18 cellular contexts compared by ENCODE assay signal in the genomic region with DNA sequence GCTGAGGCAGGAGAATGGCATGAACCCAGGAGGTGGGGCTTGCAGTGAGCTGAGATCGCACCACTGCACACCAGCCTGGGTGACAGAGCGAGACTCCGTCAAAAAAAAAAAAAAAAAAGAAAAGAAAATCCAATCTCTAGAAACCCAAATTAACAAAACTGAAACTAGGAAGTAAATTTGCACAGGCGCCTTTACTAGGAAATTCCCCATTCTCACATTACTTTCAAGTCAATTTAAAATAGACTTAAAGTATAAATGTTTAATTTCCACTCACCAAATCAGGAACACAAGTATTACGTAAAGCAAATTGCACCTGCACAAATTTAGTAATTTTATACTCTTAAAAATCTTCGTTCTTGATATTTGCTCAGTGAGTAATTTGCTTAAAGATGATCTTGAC.
DNase-seq lines count a peak whose midpoint lies in the region; ATAC-seq, FAIRE-seq and TF ChIP-seq lines count a peak whose summit lies in the region.
"Had no signal": no experiment of that assay in that cellular context is flagged by ENCODE, and none has a peak within 500 bp of the region (broad histone marks: within the 10 kb centered on the region; RNA-seq: fewer than 3 reads in every experiment).

No MANE protein-coding gene starts in this region.

- peaks cover 4% of the 10 kb centered on the region for H3K27me3 Mint-ChIP-seq in astrocyte (ENCODE audit: low read depth, unreplicated experiment)
- peaks cover 13% of the 10 kb centered on the region for H3K27me3 Mint-ChIP-seq in activated CD8-positive, alpha-beta memory T cell treated with anti-CD3 and anti-CD28 coated beads, Interleukin-2, amount 10 ng/mL, durations not matched to agents 7 days and 5 days

- RAD21 ChIA-PET in HCT116 (lab: Charles Lee; ENCODE audit: low non-redundant PET in 1 of 2, low total read pairs in 2 of 2, uncharacterized antibody in 2 of 2, unreplicated experiment in 2 of 2) = interaction anchor here in 1 of 2 experiments (0.7 kb wide), 1 partner anchor 45 kb away, joined by 5 read pairs; no protein-coding TSS in a partner anchor

- H3K79me2 ChIP-seq in HCT116 (ENCODE audit: insufficient read depth, low read length) (no peaks in the 10 kb centered on the region), astrocyte (ENCODE audit: insufficient read depth, low read length) (no peaks in the 10 kb centered on the region)
- H3K79me2 ChIP-seq: parathyroid adenoma had no signal

- TF ChIP-seq CTCF in HCT116 (IDR thresholded peaks at IDR 0.05 in 2 of 3, conservative IDR thresholded peaks at IDR 0.05 in 1 of 3; ENCODE audit: borderline replicate concordance in 1 of 3, insufficient read depth in 1 of 3, low read depth in 2 of 3, low read length in 2 of 3) (no peak), astrocyte (IDR thresholded peaks at IDR 0.05; ENCODE audit: insufficient read depth, low read depth, low read length) (no peak), thyroid gland (IDR thresholded peaks at IDR 0.05) (no peak)

- DNase-seq in HCT116 (ENCODE audit: low read depth, low spot score) (no peak), NOMO-1 treated with DMSO at 0.1 percent for 48 hours (lab: John Stamatoyannopoulos, UW; ENCODE audit: unreplicated experiment) (peak; percentile 44), astrocyte (ENCODE audit: low read depth) (no peak), thyroid gland (no peak), SIG-M5 treated with dmso at 0.1 percent for 504 hours (lab: John Stamatoyannopoulos, UW; ENCODE audit: unreplicated experiment) (no peak)
- DNase-seq in activated CD8-positive, alpha-beta memory T cell treated with anti-CD3 and anti-CD28 coated beads, Interleukin-2, amount 10 ng/mL, durations not matched to agents 7 days and 5 days = no peak
- DNase-seq: activated CD8-positive, alpha-beta memory T cell treated with anti-CD3 and anti-CD28 coated beads for 24 hours; GDM1; hippocampal formation; KBM-7; kidney; sigmoid colon had no signal

- H2AFZ ChIP-seq in HCT116 (ENCODE audit: low read depth, low read length, poor library complexity, severe bottlenecking) (no peak overlapping the region), astrocyte (ENCODE audit: low read depth, low read length) (no peak overlapping the region)
- H2AFZ ChIP-seq: parathyroid adenoma had no signal

- intact Hi-C loops in HCT116 (cut with micrococcal nuclease) = no loop called here
- intact Hi-C loops in thyroid gland (cut with DNase I) = no loop called here

- H3K36me3 ChIP-seq in HCT116 (ENCODE audit: control insufficient read depth in 1 of 2, insufficient read depth in 2 of 2, low read length in 2 of 2) (no peaks in the 10 kb centered on the region), astrocyte (ENCODE audit: insufficient read depth, low read length) (no peaks in the 10 kb centered on the region), thyroid gland (no peaks in the 10 kb centered on the region)
- H3K36me3 ChIP-seq: sigmoid colon, tibial nerve had no signal

- peaks cover 12 to 43% of the 10 kb centered on the region in 2 experiments for H3K4me1 ChIP-seq in HCT116 (ENCODE audit: control insufficient read depth in 1 of 2, insufficient read depth in 2 of 2, low read length in 2 of 2)
- peaks cover 12% of the 10 kb centered on the region for H3K4me1 ChIP-seq in astrocyte (ENCODE audit: insufficient read depth, low read length)
- H3K4me1 ChIP-seq in thyroid gland = peaks cover 13 to 31% of the 10 kb centered on the region in 2 donors

- peaks cover 2% of the 10 kb centered on the region for H3K36me3 Mint-ChIP-seq in astrocyte (ENCODE audit: low read depth, unreplicated experiment)
- peaks cover 10% of the 10 kb centered on the region for H3K36me3 Mint-ChIP-seq in activated CD8-positive, alpha-beta memory T cell treated with anti-CD3 and anti-CD28 coated beads, Interleukin-2, amount 10 ng/mL, durations not matched to agents 7 days and 5 days

- H3K27ac ChIP-seq in HCT116 (ENCODE audit: low read depth, low read length) (no peak overlapping the region; the same call in 1 of the 2 replicates), astrocyte (ENCODE audit: low read depth, low read length) (no peak overlapping the region), thyroid gland (peak overlapping the region in 2 of 3 donors; percentile 27 to 50)
- H3K27ac ChIP-seq: parathyroid adenoma, sigmoid colon, SK-N-MC, tibial nerve had no signal

- peaks cover 23% of the 10 kb centered on the region for H3K4me1 Mint-ChIP-seq in astrocyte (ENCODE audit: low read depth, unreplicated experiment)
- peaks cover 47% of the 10 kb centered on the region for H3K4me1 Mint-ChIP-seq in activated CD8-positive, alpha-beta memory T cell treated with anti-CD3 and anti-CD28 coated beads, Interleukin-2, amount 10 ng/mL, durations not matched to agents 7 days and 5 days

- POLR2A ChIA-PET in HCT116 (lab: Charles Lee) = interaction anchor here (0.7 kb wide), 1 partner anchor 38 kb away, joined by 3 read pairs; no protein-coding TSS in a partner anchor

- CTCF ChIA-PET in HCT116 (lab: Charles Lee) = interaction anchor here (0.6 to 1.4 kb wide), 2 partner anchors 11 to 82 kb away, joined by 3 to 7 read pairs; no protein-coding TSS in a partner anchor
- CTCF ChIA-PET in activated CD8-positive, alpha-beta memory T cell treated with anti-CD3 and anti-CD28 coated beads, Interleukin-2, amount 10 ng/mL, durations not matched to agents 7 days and 5 days (lab: Charles Lee) = interaction anchor here (0.9 to 1.6 kb wide), 2 partner anchors 8 to 62 kb away, joined by 3 to 4 read pairs; no protein-coding TSS in a partner anchor

- FAIRE-seq in astrocyte (lab: Jason Lieb, UNC) = no peak
- FAIRE-seq: kidney had no signal

- H3K9ac ChIP-seq in HCT116 (ENCODE audit: low read length) (peak overlapping the region; percentile 36; the same call in 1 of the 2 replicates), astrocyte (ENCODE audit: low read length) (no peak overlapping the region)
- H3K9ac ChIP-seq: parathyroid adenoma had no signal

- H3K9me3 ChIP-seq in HCT116 (ENCODE audit: control insufficient read depth in 1 of 2, insufficient read depth in 1 of 2, low read depth in 1 of 2, low read length in 2 of 2) (peaks cover 0 to 9% of the 10 kb centered on the region in 2 experiments; a peak in 1 of 4 replicates), astrocyte (ENCODE audit: insufficient read depth, low read depth, low read length) (peaks cover 4% of the 10 kb centered on the region), thyroid gland (no peaks in the 10 kb centered on the region)
- H3K9me3 ChIP-seq: sigmoid colon had no signal

- no peak for TF ChIP-seq RAD21 in HCT116 (IDR thresholded peaks at IDR 0.05; ENCODE audit: low read depth)

- no peak for ATAC-seq in HCT116
- ATAC-seq in activated CD8-positive, alpha-beta memory T cell treated with anti-CD3 and anti-CD28 coated beads, Interleukin-2, amount 10 ng/mL, durations not matched to agents 7 days and 5 days = no peak
- ATAC-seq in GM18502 (IDR thresholded peaks at IDR 0.05; ENCODE audit: poor library complexity, unreplicated experiment) = no peak
- ATAC-seq: Panc1 had no signal

- BruUV-seq in HCT116 (replicated peaks; lab: Mats Ljungman, UMichigan) = no TSS peak

- H3K9me3 Mint-ChIP-seq in astrocyte (ENCODE audit: unreplicated experiment) = peaks cover 12% of the 10 kb centered on the region
- H3K9me3 Mint-ChIP-seq in activated CD8-positive, alpha-beta memory T cell treated with anti-CD3 and anti-CD28 coated beads, Interleukin-2, amount 10 ng/mL, durations not matched to agents 7 days and 5 days (ENCODE audit: low read depth) = peaks cover 3% of the 10 kb centered on the region

- no peak overlapping the region for H3K4me3 ChIP-seq in HCT116 (replicated peaks in 1 of 2; ENCODE audit: low read depth in 1 of 2, low read length in 2 of 2)
- no peak overlapping the region for H3K4me3 ChIP-seq in astrocyte (ENCODE audit: insufficient read depth, low read depth, low read length)
- H3K4me3 ChIP-seq in thyroid gland (replicated peaks in 1 of 3) = no peak overlapping the region
- H3K4me3 ChIP-seq: sigmoid colon, SK-N-MC, tibial nerve had no signal

- H3K4me2 ChIP-seq in HCT116 (ENCODE audit: low read length) (peak overlapping the region; percentile 40), astrocyte (ENCODE audit: low read length) (no peak overlapping the region)

- H3K27me3 ChIP-seq in HCT116 (ENCODE audit: insufficient read depth, low read length) = no peaks in the 10 kb centered on the region
- no peaks in the 10 kb centered on the region for H3K27me3 ChIP-seq in astrocyte (ENCODE audit: insufficient read depth, low read length)
- no peaks in the 10 kb centered on the region for H3K27me3 ChIP-seq in thyroid gland
- H3K27me3 ChIP-seq: sigmoid colon, tibial nerve had no signal

- WGBS in thyroid gland, 2 donors = 84 to 89% methylated on average over 6 of the region's 6 CpGs

- TF ChIP-seq POLR2A in HCT116 (IDR thresholded peaks at IDR 0.05; ENCODE audit: borderline replicate concordance, extremely low read depth, insufficient read depth, insufficient read length) = no peak
- no peak for TF ChIP-seq POLR2A in thyroid gland (IDR thresholded peaks at IDR 0.05)

- no peak overlapping the region for H3K27ac Mint-ChIP-seq in astrocyte (ENCODE audit: unreplicated experiment)
- H3K27ac Mint-ChIP-seq in activated CD8-positive, alpha-beta memory T cell treated with anti-CD3 and anti-CD28 coated beads, Interleukin-2, amount 10 ng/mL, durations not matched to agents 7 days and 5 days = no peak overlapping the region
- H3K27ac Mint-ChIP-seq: nephron had no signal

- H3K4me3 Mint-ChIP-seq in astrocyte (ENCODE audit: unreplicated experiment) = peak overlapping the region; percentile 50
- no peak overlapping the region for H3K4me3 Mint-ChIP-seq in activated CD8-positive, alpha-beta memory T cell treated with anti-CD3 and anti-CD28 coated beads, Interleukin-2, amount 10 ng/mL, durations not matched to agents 7 days and 5 days
- H3K4me3 Mint-ChIP-seq: nephron had no signal

- no peaks in the 10 kb centered on the region for H3K9me2 ChIP-seq in HCT116 (ENCODE audit: insufficient read depth)

- H4K20me1 ChIP-seq in HCT116 (ENCODE audit: insufficient read depth) = no peaks in the 10 kb centered on the region
- H4K20me1 ChIP-seq in astrocyte (ENCODE audit: insufficient read depth, low read length) = no peaks in the 10 kb centered on the region

TF ChIP-seq in HCT116, 20 proteins besides CTCF, POLR2A, EP300 and RAD21 (continues in another document):
- TF ChIP-seq SIN3A (IDR thresholded peaks at IDR 0.05; ENCODE audit: low read depth) (no peak), EZH2phosphoT487 (IDR thresholded peaks at IDR 0.05; ENCODE audit: borderline replicate concordance) (no peak)

Comparison
In these comparisons a context has a peak if more than half of its experiments do, and no peak if none do; other contexts are left out.
1. H3K27ac ChIP-seq: peak in thyroid gland (2 of 3); none in HCT116 (single experiment) and astrocyte (single experiment).